Comparison of ENCODE assay signal across 8 cellular contexts in the genomic region with DNA sequence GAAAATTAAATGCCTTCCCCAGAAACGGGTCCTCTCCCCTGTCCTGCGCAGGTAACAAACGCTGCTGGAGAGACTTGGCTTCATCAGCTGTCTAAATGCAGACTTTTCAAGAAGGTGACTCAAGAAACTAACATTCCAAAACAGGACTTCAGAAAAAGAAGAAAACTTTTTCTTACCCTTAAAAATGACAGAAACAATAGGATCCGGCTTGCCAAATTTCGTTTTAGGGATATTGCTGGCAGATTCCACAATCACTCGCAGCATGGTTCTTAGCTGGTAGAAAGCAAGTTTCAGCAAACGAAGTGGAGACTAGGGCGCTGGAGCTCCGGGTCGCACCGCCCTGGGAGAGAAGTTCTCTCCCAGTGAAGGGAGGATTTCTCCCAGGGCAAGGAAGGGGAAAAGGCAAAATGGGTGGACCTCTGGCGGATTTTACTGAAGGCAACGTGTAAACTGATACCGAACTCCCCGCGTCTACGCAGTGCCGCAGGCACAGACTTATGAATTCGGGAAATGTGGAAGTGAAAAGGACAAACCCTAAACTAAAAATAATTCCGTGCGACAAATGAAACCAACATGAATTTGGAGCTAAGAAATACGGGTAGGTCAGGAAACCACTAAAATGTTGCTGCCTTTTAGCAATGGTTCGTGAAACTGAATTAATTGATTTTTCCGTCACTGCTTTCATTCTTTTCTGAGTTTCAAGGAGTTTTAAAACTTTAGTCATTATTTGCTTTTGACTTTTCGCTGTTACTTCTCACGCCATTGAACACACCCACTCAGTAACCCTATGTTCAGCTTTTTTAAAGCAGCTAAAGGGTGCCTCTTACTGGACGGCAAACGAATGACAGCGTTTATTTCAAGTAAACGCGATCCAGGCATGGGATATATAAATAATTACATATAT. TPM values are rescaled to one million over a fixed set of nuclear protein-coding genes. Genes with fewer than 3 reads are reported as not detected.
DNase-seq lines count a peak whose midpoint lies in the region; ATAC-seq and TF ChIP-seq lines count a peak whose summit lies in the region.

A gene with protein sequence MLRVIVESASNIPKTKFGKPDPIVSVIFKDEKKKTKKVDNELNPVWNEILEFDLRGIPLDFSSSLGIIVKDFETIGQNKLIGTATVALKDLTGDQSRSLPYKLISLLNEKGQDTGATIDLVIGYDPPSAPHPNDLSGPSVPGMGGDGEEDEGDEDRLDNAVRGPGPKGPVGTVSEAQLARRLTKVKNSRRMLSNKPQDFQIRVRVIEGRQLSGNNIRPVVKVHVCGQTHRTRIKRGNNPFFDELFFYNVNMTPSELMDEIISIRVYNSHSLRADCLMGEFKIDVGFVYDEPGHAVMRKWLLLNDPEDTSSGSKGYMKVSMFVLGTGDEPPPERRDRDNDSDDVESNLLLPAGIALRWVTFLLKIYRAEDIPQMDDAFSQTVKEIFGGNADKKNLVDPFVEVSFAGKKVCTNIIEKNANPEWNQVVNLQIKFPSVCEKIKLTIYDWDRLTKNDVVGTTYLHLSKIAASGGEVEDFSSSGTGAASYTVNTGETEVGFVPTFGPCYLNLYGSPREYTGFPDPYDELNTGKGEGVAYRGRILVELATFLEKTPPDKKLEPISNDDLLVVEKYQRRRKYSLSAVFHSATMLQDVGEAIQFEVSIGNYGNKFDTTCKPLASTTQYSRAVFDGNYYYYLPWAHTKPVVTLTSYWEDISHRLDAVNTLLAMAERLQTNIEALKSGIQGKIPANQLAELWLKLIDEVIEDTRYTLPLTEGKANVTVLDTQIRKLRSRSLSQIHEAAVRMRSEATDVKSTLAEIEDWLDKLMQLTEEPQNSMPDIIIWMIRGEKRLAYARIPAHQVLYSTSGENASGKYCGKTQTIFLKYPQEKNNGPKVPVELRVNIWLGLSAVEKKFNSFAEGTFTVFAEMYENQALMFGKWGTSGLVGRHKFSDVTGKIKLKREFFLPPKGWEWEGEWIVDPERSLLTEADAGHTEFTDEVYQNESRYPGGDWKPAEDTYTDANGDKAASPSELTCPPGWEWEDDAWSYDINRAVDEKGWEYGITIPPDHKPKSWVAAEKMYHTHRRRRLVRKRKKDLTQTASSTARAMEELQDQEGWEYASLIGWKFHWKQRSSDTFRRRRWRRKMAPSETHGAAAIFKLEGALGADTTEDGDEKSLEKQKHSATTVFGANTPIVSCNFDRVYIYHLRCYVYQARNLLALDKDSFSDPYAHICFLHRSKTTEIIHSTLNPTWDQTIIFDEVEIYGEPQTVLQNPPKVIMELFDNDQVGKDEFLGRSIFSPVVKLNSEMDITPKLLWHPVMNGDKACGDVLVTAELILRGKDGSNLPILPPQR (N-terminal part only) (minus strand): TSS at position 404 of the 904 bp plus-strand sequence. CDS start 140 bp downstream, at position 264.

- H3K4me1 ChIP-seq in mucosa of descending colon (ENCODE audit: low read depth) (no peaks in the 10 kb centered on the region), subcutaneous abdominal adipose tissue (ENCODE audit: control insufficient read depth in 5 of 5, insufficient read depth in 5 of 5, low read length in 5 of 5) (peaks cover 1 to 28% (median 16%) of the 10 kb centered on the region in 5 donors)

- peak within 1 kb of the TSS; percentile 72 for H3K4me3 ChIP-seq in BJ (ENCODE audit: low read depth, low read length)
- peak within 1 kb of the TSS; percentile 21 for H3K4me3 ChIP-seq in mucosa of descending colon
- peak within 1 kb of the TSS; percentile 75 to 97 (median 87) for H3K4me3 ChIP-seq in subcutaneous abdominal adipose tissue (ENCODE audit: low read depth in 1 of 5, low read length in 5 of 5)

- H3K36me3 ChIP-seq in BJ (ENCODE audit: control insufficient read depth, insufficient read depth, low read length) (no peaks in the 10 kb centered on the region), mucosa of descending colon (ENCODE audit: low read depth) (no peaks in the 10 kb centered on the region), subcutaneous abdominal adipose tissue (ENCODE audit: control insufficient read depth in 5 of 5, insufficient read depth in 5 of 5, low read length in 5 of 5) (no peaks in the 10 kb centered on the region)

- CTCF ChIA-PET in BJ (lab: Yijun Ruan, JAX) = interaction anchor here (0.8 to 15.2 kb wide), 33 partner anchors 8 to 402 kb away, joined by 3 to 276 read pairs (median 7); no protein-coding TSS in a partner anchor

- H3K27me3 ChIP-seq in BJ (ENCODE audit: control insufficient read depth, insufficient read depth, low read length) (no peaks in the 10 kb centered on the region), subcutaneous abdominal adipose tissue (ENCODE audit: control insufficient read depth in 5 of 5, insufficient read depth in 4 of 5, low read length in 5 of 5) (no peaks in the 10 kb centered on the region)

- TF ChIP-seq CTCF in BJ (IDR thresholded peaks at IDR 0.05; ENCODE audit: insufficient read depth, low read depth, low read length) (peak; percentile 54), mucosa of descending colon (IDR thresholded peaks at IDR 0.05) (peak; percentile 21)

- DNase-seq in BJ (ENCODE audit: low read depth) = peak; percentile 91
- peak; percentile 7 for DNase-seq in NCI-H82 treated with DMSO at 0.1 percent for 48 hours (lab: John Stamatoyannopoulos, UW; ENCODE audit: unreplicated experiment)
- peak; percentile 49 for DNase-seq in activated T-cell treated with anti-CD3 and anti-CD28 coated beads for 24 hours (ENCODE audit: low read depth)
- DNase-seq in mucosa of descending colon = peak in 2 of 3 donors; percentile 72 to 83

- ATAC-seq in GM18873 (IDR thresholded peaks at IDR 0.05; ENCODE audit: low FRiP score, unreplicated experiment) (peak; percentile 68), HG03432 (IDR thresholded peaks at IDR 0.05; ENCODE audit: unreplicated experiment) (peak; percentile 81), esophagus mucosa (peak; percentile 88), mucosa of descending colon (peak; percentile 90)

- H3K27ac ChIP-seq in subcutaneous abdominal adipose tissue (ENCODE audit: low read depth, low read length) = peak within 1 kb of the TSS; percentile 99

- POLR2A ChIA-PET in BJ (lab: Charles Lee) = interaction anchor here (0.6 to 2.2 kb wide), 9 partner anchors 10 to 106 kb away, joined by 3 to 15 read pairs (median 4); no protein-coding TSS in a partner anchor

- H3K9me3 ChIP-seq in mucosa of descending colon = no peaks in the 10 kb centered on the region
- no peaks in the 10 kb centered on the region for H3K9me3 ChIP-seq in subcutaneous abdominal adipose tissue (ENCODE audit: control insufficient read depth in 5 of 5, low read length in 5 of 5)

- H3K9ac ChIP-seq in subcutaneous abdominal adipose tissue (ENCODE audit: low read length in 5 of 5) = peak within 1 kb of the TSS; percentile 85 to 94 (median 89)

- intact Hi-C loops in mucosa of descending colon (cut with DNase I, micrococcal nuclease) = loop anchor here (2.0 to 5.0 kb wide), 2 partner anchors 105 kb away; no protein-coding TSS in a partner anchor

RNA-seq across cellular contexts. Expression of the gene that starts here (rescaled TPM):
- 355 and 425 TPM in 2 replicates for polyA plus RNA-seq in BJ (2011; rRNA removed)
- 316 and 332 TPM in 2 replicates for polyA minus RNA-seq in BJ (2011; rRNA and poly(A)+ RNA removed)
- 134 TPM for total RNA-seq in esophagus mucosa
- 10 to 100 TPM; 55.0 to 90.7 (median 85.5) TPM for total RNA-seq in mucosa of descending colon

Comparison
In these comparisons a context has a peak if more than half of its experiments do, and no peak if none do; other contexts are left out.
1. Peak in every context shown above with its lines: DNase-seq, ATAC-seq, H3K4me3 ChIP-seq and H3K27ac ChIP-seq.
2. DNase-seq: peak in every context shown above with its lines; median percentile 91 in BJ; 78 in mucosa of descending colon; 49 in activated T-cell treated with anti-CD3 and anti-CD28 coated beads for 24 hours; 7 in NCI-H82 treated with DMSO at 0.1 percent for 48 hours.
3. H3K4me3 ChIP-seq: peak in every context shown above with its lines; median percentile 87 in subcutaneous abdominal adipose tissue; 72 in BJ; 21 in mucosa of descending colon.